8 cellular contexts compared by ENCODE assay signal in genomic region chr14:65164068-65164824, GRCh38.
DNase-seq lines count a peak whose midpoint lies in the region; ATAC-seq, FAIRE-seq and TF ChIP-seq lines count a peak whose summit lies in the region.

No MANE protein-coding gene starts in this region.

- POLR2A ChIA-PET in CD4-positive, alpha-beta T cell (lab: Charles Lee), result interaction anchor here (0.7 to 2.0 kb wide), 6 partner anchors 32 to 763 kb away, joined by 3 to 9 read pairs (median 4); partner anchors contain the start of gene FUT8

- peak in 9 of 10 experiments; percentile 4 to 25 (median 14) for DNase-seq in CD4-positive, alpha-beta T cell
- DNase-seq in H54 (ENCODE audit: insufficient read length, low spot score), result peak; percentile 34
- DNase-seq in NCI-H526 treated with DMSO at 0.1 percent for 48 hours (lab: John Stamatoyannopoulos, UW), result peak; percentile 49
- DNase-seq in left ventricle myocardium superior, result no peak
- peak; percentile 22 for DNase-seq in stimulated activated CD4-positive, alpha-beta T cell treated with anti-CD3 and anti-CD28 coated beads, Interleukin-2, amount 100 ng/mL, for 4 hours (ENCODE audit: low read depth)

- TF ChIP-seq POLR2A in H54 (IDR thresholded peaks at IDR 0.05; ENCODE audit: low read depth, low read length), result no peak

- H3K9me3 Mint-ChIP-seq in CD4-positive, alpha-beta T cell, result no peaks in the 10 kb centered on the region
- no peaks in the 10 kb centered on the region for H3K9me3 Mint-ChIP-seq in activated naive CD4-positive, alpha-beta T cell treated with anti-CD3 and anti-CD28 coated beads, Interleukin-2, amount 50 U/mL, for 24 hours

- H3K4me1 Mint-ChIP-seq in CD4-positive, alpha-beta T cell (ENCODE audit: low read depth), result peaks cover 5% of the 10 kb centered on the region
- no peaks in the 10 kb centered on the region for H3K4me1 Mint-ChIP-seq in activated naive CD4-positive, alpha-beta T cell treated with anti-CD3 and anti-CD28 coated beads, Interleukin-2, amount 50 U/mL, for 24 hours

- intact Hi-C loops in CD4-positive, alpha-beta T cell (cut with DNase I, micrococcal nuclease), result loop anchor here (1.0 to 10.0 kb wide), 7 partner anchors 248 to 1195 kb away; partner anchors contain the start of gene FUT8 (in 2 of the 2)
- intact Hi-C loops in left ventricle myocardium superior (cut with micrococcal nuclease), result no loop called here

- H3K36me3 Mint-ChIP-seq in CD4-positive, alpha-beta T cell (ENCODE audit: low read depth), result no peaks in the 10 kb centered on the region
- H3K36me3 Mint-ChIP-seq in activated naive CD4-positive, alpha-beta T cell treated with anti-CD3 and anti-CD28 coated beads, Interleukin-2, amount 50 U/mL, for 24 hours, result no peaks in the 10 kb centered on the region

- ATAC-seq in CD4-positive, alpha-beta T cell (ENCODE audit: poor library complexity), result peak; percentile 54
- peak; percentile 57 for ATAC-seq in left ventricle myocardium superior
- no peak for ATAC-seq in HG03025 (IDR thresholded peaks at IDR 0.05; ENCODE audit: low FRiP score, unreplicated experiment)
- ATAC-seq in HG03342 (IDR thresholded peaks at IDR 0.05; ENCODE audit: unreplicated experiment), result no peak

- no peaks in the 10 kb centered on the region for H3K9me3 ChIP-seq in CD4-positive, alpha-beta T cell (ENCODE audit: control insufficient read depth, low read length)

- no peak overlapping the region for H3K27ac Mint-ChIP-seq in CD4-positive, alpha-beta T cell
- peak overlapping the region; percentile 35 for H3K27ac Mint-ChIP-seq in activated naive CD4-positive, alpha-beta T cell treated with anti-CD3 and anti-CD28 coated beads, Interleukin-2, amount 50 U/mL, for 24 hours

- CTCF ChIA-PET in CD4-positive, alpha-beta T cell (lab: Charles Lee), result interaction anchor here (0.6 to 2.3 kb wide), 17 partner anchors 11 to 1239 kb away, joined by 3 to 19 read pairs (median 3); no protein-coding TSS in a partner anchor

- no peak overlapping the region for H3K27ac ChIP-seq in CD4-positive, alpha-beta T cell (ENCODE audit: low read depth, low read length)

- peak; percentile 88 for FAIRE-seq in H54 (lab: Jason Lieb, UNC)

- H3K4me3 Mint-ChIP-seq in CD4-positive, alpha-beta T cell, result no peak overlapping the region
- H3K4me3 Mint-ChIP-seq in activated naive CD4-positive, alpha-beta T cell treated with anti-CD3 and anti-CD28 coated beads, Interleukin-2, amount 50 U/mL, for 24 hours, result no peak overlapping the region

- no peaks in the 10 kb centered on the region for H3K27me3 ChIP-seq in CD4-positive, alpha-beta T cell (ENCODE audit: control insufficient read depth, insufficient read depth, low read length)

- H3K27me3 Mint-ChIP-seq in CD4-positive, alpha-beta T cell, result no peaks in the 10 kb centered on the region
- H3K27me3 Mint-ChIP-seq in activated naive CD4-positive, alpha-beta T cell treated with anti-CD3 and anti-CD28 coated beads, Interleukin-2, amount 50 U/mL, for 24 hours, result no peaks in the 10 kb centered on the region

- TF ChIP-seq CTCF in CD4-positive, alpha-beta T cell (IDR thresholded peaks at IDR 0.05), result peak; percentile 93

Comparison
In these comparisons a context has a peak if more than half of its experiments do, and no peak if none do; other contexts are left out.
1. ATAC-seq: peak in CD4-positive, alpha-beta T cell (single experiment) and left ventricle myocardium superior (single experiment); none in HG03025 (single experiment) and HG03342 (single experiment).